8 cellular contexts compared by ENCODE assay signal in genomic region chr9:114538241-114538640, GRCh38. TPM values are rescaled to one million over a fixed set of nuclear protein-coding genes. Genes with fewer than 3 reads are reported as not detected.
DNase-seq lines count a peak whose midpoint lies in the region; ATAC-seq and TF ChIP-seq lines count a peak whose summit lies in the region.

No MANE protein-coding gene starts in this region.

- DNase-seq in activated CD4-positive, alpha-beta T cell treated with anti-CD3 and anti-CD28 coated beads for 1 hour = peak; percentile 11
- DNase-seq in right lobe of liver (no peak), hepatic stellate cell (ENCODE audit: low spot score) (no peak)

- H3K4me3 ChIP-seq in GM12875 (ENCODE audit: low read depth, low read length) = no peak overlapping the region
- H3K4me3 ChIP-seq in right lobe of liver = no peak overlapping the region

- TF ChIP-seq POLR2A in right lobe of liver (IDR thresholded peaks at IDR 0.05) (no peak), GM18505 (IDR thresholded peaks at IDR 0.05; ENCODE audit: borderline replicate concordance, extremely low read depth, insufficient read depth, insufficient read length) (no peak)

- H3K27me3 ChIP-seq in right lobe of liver = no peaks in the 10 kb centered on the region

- no peaks in the 10 kb centered on the region for H3K9me3 ChIP-seq in right lobe of liver

- peak; percentile 67 for ATAC-seq in HG03520 (IDR thresholded peaks at IDR 0.05; ENCODE audit: unreplicated experiment)
- peak; percentile 59 to 78 (median 68) for ATAC-seq in right lobe of liver
- ATAC-seq in HG03571 (IDR thresholded peaks at IDR 0.05; ENCODE audit: unreplicated experiment) = no peak
- no peak for ATAC-seq in HG03135 (IDR thresholded peaks at IDR 0.05; ENCODE audit: unreplicated experiment)
- ATAC-seq in GM18505 (IDR thresholded peaks at IDR 0.05; ENCODE audit: unreplicated experiment) = no peak

- H3K27ac ChIP-seq in right lobe of liver = no peak overlapping the region

- WGBS in right lobe of liver (ENCODE audit: insufficient coverage, low coverage, low lambda C conversion rate, missing lambda C conversion rate) = no CpG with 5 or more reads among the region's 5 CpGs

- no peaks in the 10 kb centered on the region for H3K4me1 ChIP-seq in right lobe of liver

- TF ChIP-seq CTCF in GM12875 (IDR thresholded peaks at IDR 0.05; ENCODE audit: borderline replicate concordance, insufficient read depth, low read depth, low read length) (peak; percentile 59), right lobe of liver (IDR thresholded peaks at IDR 0.05) (peak in 3 of 4 donors; percentile 8 to 21 (median 18))

- no peaks in the 10 kb centered on the region for H3K36me3 ChIP-seq in right lobe of liver

- intact Hi-C loops in right lobe of liver (cut with DNase I) = no loop called here

RNA-seq across cellular contexts. Expression of gene WHRN, which starts 33.0 kb away (rescaled TPM):
- total RNA-seq in right lobe of liver = 1 to 10 TPM; 2.1 to 3.7 (median 2.7) TPM

RNA-seq across cellular contexts. Expression of gene ATP6V1G1, which starts 49.3 kb away (rescaled TPM):
- total RNA-seq in right lobe of liver = 100 to 1,000 TPM in 2 of 6 experiments, 10 to 100 TPM in 4; 31.0 to 155 (median 49.1) TPM

Comparison
In these comparisons a context has a peak if more than half of its experiments do, and no peak if none do; other contexts are left out.
1. ATAC-seq: peak in HG03520 (single experiment) and right lobe of liver (4 of 4); none in HG03571 (single experiment), HG03135 (single experiment) and GM18505 (single experiment).